8 cellular contexts compared by ENCODE assay signal in the genomic region with DNA sequence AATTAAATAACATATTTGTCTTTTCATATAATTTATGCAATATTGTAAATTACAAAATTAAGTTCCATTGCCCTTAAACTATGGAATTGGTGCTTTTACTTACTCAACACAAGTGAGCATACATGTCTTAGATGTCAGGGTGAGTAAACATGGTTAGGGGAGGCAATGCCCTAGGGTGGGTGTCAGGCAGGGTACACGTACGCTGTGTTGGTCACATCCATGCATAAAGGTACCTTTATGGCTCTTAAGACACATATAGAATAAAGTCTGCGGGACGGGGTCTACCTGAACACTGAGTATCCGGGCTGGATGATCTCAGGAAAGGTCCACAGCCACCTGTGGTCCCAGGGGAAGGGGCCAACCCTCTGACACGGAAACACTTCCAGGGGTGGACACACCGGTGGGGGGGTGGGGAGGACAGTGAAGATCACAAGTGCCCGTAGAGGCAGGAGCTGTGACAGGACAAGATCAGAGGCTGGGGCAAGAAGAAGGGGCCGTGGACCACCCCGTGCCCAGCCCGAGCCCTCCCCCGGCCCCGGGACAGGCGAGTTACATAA. TPM values are rescaled to one million over a fixed set of nuclear protein-coding genes. Genes with fewer than 3 reads are reported as not detected.
DNase-seq lines count a peak whose midpoint lies in the region; ATAC-seq and TF ChIP-seq lines count a peak whose summit lies in the region.

No MANE protein-coding gene starts in this region.

- H3K9me3 ChIP-seq in effector memory CD4-positive, alpha-beta T cell (ENCODE audit: control insufficient read depth, low read length), result no peaks in the 10 kb centered on the region

- peaks cover 20% of the 10 kb centered on the region for H3K4me1 Mint-ChIP-seq in T-helper 1 cell treated with Interleukin-12 subunit alpha and Interleukin-12 subunit beta and Interleukin-4 antibody, amounts not matched to agents 30 μg/mL and 1 μg/mL, for 36 hours (ENCODE audit: low read depth)
- peaks cover 6 to 7% of the 10 kb centered on the region in 2 donors for H3K4me1 Mint-ChIP-seq in natural killer cell

- no peaks in the 10 kb centered on the region for H3K9me3 Mint-ChIP-seq in T-helper 1 cell treated with Interleukin-12 subunit alpha and Interleukin-12 subunit beta and Interleukin-4 antibody, amounts not matched to agents 30 μg/mL and 1 μg/mL, for 36 hours
- no peaks in the 10 kb centered on the region for H3K9me3 Mint-ChIP-seq in natural killer cell

- peaks cover 11% of the 10 kb centered on the region for H3K4me1 ChIP-seq in effector memory CD4-positive, alpha-beta T cell (ENCODE audit: control insufficient read depth, insufficient read depth, low read length, poor library complexity, severe bottlenecking)

- no peak for TF ChIP-seq CTCF in natural killer cell (IDR thresholded peaks at IDR 0.05)

- ATAC-seq in HG03108 (IDR thresholded peaks at IDR 0.05; ENCODE audit: unreplicated experiment) (peak; percentile 5), natural killer cell (no peak)

- H3K4me3 ChIP-seq in effector memory CD4-positive, alpha-beta T cell (ENCODE audit: insufficient read depth, low read depth, low read length, poor library complexity, severe bottlenecking), result peak overlapping the region; percentile 99

- peak overlapping the region; percentile 92 for H3K4me3 Mint-ChIP-seq in T-helper 1 cell treated with Interleukin-12 subunit alpha and Interleukin-12 subunit beta and Interleukin-4 antibody, amounts not matched to agents 30 μg/mL and 1 μg/mL, for 36 hours
- peak overlapping the region; percentile 86 for H3K4me3 Mint-ChIP-seq in natural killer cell

- peak overlapping the region; percentile 88 for H3K27ac Mint-ChIP-seq in T-helper 1 cell treated with Interleukin-12 subunit alpha and Interleukin-12 subunit beta and Interleukin-4 antibody, amounts not matched to agents 30 μg/mL and 1 μg/mL, for 36 hours
- H3K27ac Mint-ChIP-seq in natural killer cell, result peak overlapping the region in 1 of 2 donors; percentile 81

- DNase-seq in activated CD4-positive, alpha-beta T cell treated with anti-CD3 and anti-CD28 coated beads for 1 hour, result peak; percentile 8
- DNase-seq in activated CD4-positive, alpha-beta T cell treated with anti-CD3 and anti-CD28 coated beads, Interleukin-2, amount 50 U/mL, for 1 hour, result no peak
- peak in 1 of 3 donors; percentile 10 for DNase-seq in effector memory CD4-positive, alpha-beta T cell
- DNase-seq in natural killer cell (no peak), CD1c-positive myeloid dendritic cell (ENCODE audit: extremely low spot score) (no peak), NCI-H187 treated with DMSO at 0.1 percent for 48 hours (lab: John Stamatoyannopoulos, UW) (no peak)

- H3K27me3 ChIP-seq in effector memory CD4-positive, alpha-beta T cell (replicated peaks; ENCODE audit: control insufficient read depth, insufficient read depth, low read length, poor library complexity, severe bottlenecking), result no peaks in the 10 kb centered on the region

- H3K27me3 Mint-ChIP-seq in T-helper 1 cell treated with Interleukin-12 subunit alpha and Interleukin-12 subunit beta and Interleukin-4 antibody, amounts not matched to agents 30 μg/mL and 1 μg/mL, for 36 hours (ENCODE audit: low read depth), result peaks cover 5% of the 10 kb centered on the region
- peaks cover 3 to 8% of the 10 kb centered on the region in 2 donors for H3K27me3 Mint-ChIP-seq in natural killer cell (ENCODE audit: low read depth in 2 of 2)

- H3K36me3 ChIP-seq in effector memory CD4-positive, alpha-beta T cell (ENCODE audit: control insufficient read depth, insufficient read depth, low read length), result no peaks in the 10 kb centered on the region

- intact Hi-C loops in natural killer cell (cut with micrococcal nuclease), result loop anchor here (2.0 kb wide), 1 partner anchor 121 kb away; a partner anchor contains a TSS

- no peaks in the 10 kb centered on the region for H3K36me3 Mint-ChIP-seq in T-helper 1 cell treated with Interleukin-12 subunit alpha and Interleukin-12 subunit beta and Interleukin-4 antibody, amounts not matched to agents 30 μg/mL and 1 μg/mL, for 36 hours (ENCODE audit: low read depth)
- no peaks in the 10 kb centered on the region for H3K36me3 Mint-ChIP-seq in natural killer cell

- peak overlapping the region; percentile 61 for H3K27ac ChIP-seq in effector memory CD4-positive, alpha-beta T cell (ENCODE audit: insufficient read depth, low read length, poor library complexity, severe bottlenecking)

RNA-seq across cellular contexts. Expression of a gene that starts 0.7 kb away (rescaled TPM):
- 1 to 10 TPM; 1.3 to 2.9 (median 2.4) TPM for total RNA-seq in natural killer cell
